Comparison of ENCODE assay signal across 9 cellular contexts in the genomic region with DNA sequence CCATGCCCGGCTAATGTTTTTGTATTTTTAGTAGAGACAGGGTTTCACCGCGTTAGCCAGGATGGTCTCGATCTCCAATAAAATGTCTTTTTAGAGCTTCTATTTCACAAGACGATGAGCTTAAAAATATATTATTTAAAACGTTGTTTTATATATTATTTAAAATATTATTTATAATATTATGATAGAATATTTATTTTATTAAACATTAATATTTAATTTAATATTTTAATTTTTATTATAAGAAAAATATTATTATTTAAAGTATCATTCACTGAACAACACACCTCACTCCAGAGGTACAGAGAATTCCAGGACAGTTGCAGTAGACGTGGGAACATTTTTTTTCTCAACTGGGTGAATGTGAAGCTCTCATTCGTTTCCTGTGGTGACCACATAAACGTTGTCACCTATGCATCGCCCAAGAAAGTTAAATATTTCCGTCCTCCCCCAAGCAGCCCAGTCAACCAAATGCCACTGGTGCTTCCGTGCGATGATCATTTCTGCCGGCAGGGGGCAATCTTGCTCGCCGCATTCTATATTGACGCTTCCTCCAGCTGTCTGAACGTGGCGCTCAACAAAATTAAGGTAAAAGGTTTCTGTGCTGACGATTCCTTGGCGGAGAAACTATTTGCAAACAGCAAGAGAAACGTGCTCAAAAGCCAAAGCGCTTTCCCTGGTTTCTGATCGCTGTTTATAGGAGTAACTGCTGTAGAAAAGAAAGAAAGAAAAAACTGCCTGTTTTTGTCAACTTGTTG. TPM values are rescaled to one million over a fixed set of nuclear protein-coding genes. Genes with fewer than 3 reads are reported as not detected.
DNase-seq lines count a peak whose midpoint lies in the region; ATAC-seq and TF ChIP-seq lines count a peak whose summit lies in the region.
"Had no signal": no experiment of that assay in that cellular context is flagged by ENCODE, and none has a peak within 500 bp of the region (broad histone marks: within the 10 kb centered on the region; RNA-seq: fewer than 3 reads in every experiment).

No MANE protein-coding gene starts in this region.

- POLR2A ChIA-PET in CD8-positive, alpha-beta memory T cell (lab: Charles Lee), result no interaction called here
- POLR2A ChIA-PET in PC-3 (lab: Charles Lee; ENCODE audit: unreplicated experiment), result no interaction called here
- POLR2A ChIA-PET in naive thymus-derived CD8-positive, alpha-beta T cell (lab: Charles Lee), result interaction anchor here (1.1 kb wide), 1 partner anchor 151 kb away, joined by 3 read pairs; no protein-coding TSS in a partner anchor

- CTCF ChIA-PET in CD8-positive, alpha-beta memory T cell (lab: Charles Lee), result interaction anchor here (0.5 to 6.7 kb wide), 22 partner anchors 8 to 419 kb away, joined by 3 to 105 read pairs (median 4); partner anchors contain the start of gene GINS3
- CTCF ChIA-PET in PC-3 (lab: Charles Lee), result interaction anchor here (0.6 to 2.4 kb wide), 8 partner anchors 32 to 164 kb away, joined by 3 to 21 read pairs (median 4); no protein-coding TSS in a partner anchor

- H3K27ac Mint-ChIP-seq in CD8-positive, alpha-beta memory T cell, result no peak overlapping the region
- no peak overlapping the region for H3K27ac Mint-ChIP-seq in naive thymus-derived CD8-positive, alpha-beta T cell
- H3K27ac Mint-ChIP-seq in stimulated activated naive B cell treated with anti-CD40 and anti-IgM and Interleukin-4, amounts not matched to agents 10 μg/mL and 1 μg/mL and 100 μg/mL, for 72 hours, result no peak overlapping the region

- DNase-seq in CD8-positive, alpha-beta memory T cell, result peak; percentile 68 to 84 (median 72)
- peak; percentile 78 for DNase-seq in HT1080 (ENCODE audit: low read depth)
- peak; percentile 87 for DNase-seq in PC-3
- peak; percentile 87 for DNase-seq in activated T-cell treated with anti-CD3 and anti-CD28 coated beads, Interleukin-2, amount 50 U/mL, for 1 hour
- peak; percentile 37 for DNase-seq in fibroblast of gingiva (ENCODE audit: low read depth)
- DNase-seq in naive thymus-derived CD8-positive, alpha-beta T cell, result peak; percentile 65 to 87 (median 79)
- peak; percentile 71 for DNase-seq in stimulated activated naive B cell treated with anti-CD40 and anti-IgM and Interleukin-4, amounts not matched to agents 10 μg/mL and 1 μg/mL and 100 μg/mL, for 72 hours

- no peak overlapping the region for H3K9ac ChIP-seq in PC-3 (ENCODE audit: low read length)

- H3K36me3 ChIP-seq in CD8-positive, alpha-beta memory T cell (ENCODE audit: insufficient read depth, low read length), result no peaks in the 10 kb centered on the region
- H3K36me3 ChIP-seq in PC-3 (ENCODE audit: low read depth, low read length), result no peaks in the 10 kb centered on the region; the same call in 1 of the 2 replicates

- H3K27me3 Mint-ChIP-seq in CD8-positive, alpha-beta memory T cell, result peaks cover 5 to 15% of the 10 kb centered on the region in 2 donors
- H3K27me3 Mint-ChIP-seq in naive thymus-derived CD8-positive, alpha-beta T cell, result peaks cover 0 to 13% (median 5%) of the 10 kb centered on the region in 5 donors
- peaks cover 0 to 15% of the 10 kb centered on the region in 2 donors for H3K27me3 Mint-ChIP-seq in stimulated activated naive B cell treated with anti-CD40 and anti-IgM and Interleukin-4, amounts not matched to agents 10 μg/mL and 1 μg/mL and 100 μg/mL, for 72 hours

- no peaks in the 10 kb centered on the region for H3K9me3 ChIP-seq in CD8-positive, alpha-beta memory T cell (ENCODE audit: low read length)
- H3K9me3 ChIP-seq in PC-3 (ENCODE audit: low read length), result no peaks in the 10 kb centered on the region

- no peaks in the 10 kb centered on the region for H3K9me2 ChIP-seq in PC-3 (replicated peaks; ENCODE audit: low read length)

- no peaks in the 10 kb centered on the region for H3K79me2 ChIP-seq in PC-3 (ENCODE audit: low read length)

- BruUV-seq in PC-3 (replicated peaks; lab: Mats Ljungman, UMichigan), result no TSS peak

- H3K4me1 Mint-ChIP-seq in CD8-positive, alpha-beta memory T cell, result peaks cover 7 to 8% (median 8%) of the 10 kb centered on the region in 3 donors
- peaks cover 0 to 8% (median 6%) of the 10 kb centered on the region in 4 donors for H3K4me1 Mint-ChIP-seq in naive thymus-derived CD8-positive, alpha-beta T cell
- H3K4me1 Mint-ChIP-seq in stimulated activated naive B cell treated with anti-CD40 and anti-IgM and Interleukin-4, amounts not matched to agents 10 μg/mL and 1 μg/mL and 100 μg/mL, for 72 hours, result peaks cover 0 to 7% of the 10 kb centered on the region in 2 donors

- no peaks in the 10 kb centered on the region for H4K20me1 ChIP-seq in PC-3 (ENCODE audit: low read length)

- H2AFZ ChIP-seq in PC-3 (ENCODE audit: low read length), result peak overlapping the region; percentile 95

- H3K27ac ChIP-seq in CD8-positive, alpha-beta memory T cell (ENCODE audit: low read depth, low read length), result no peak overlapping the region
- H3K27ac ChIP-seq in PC-3 (ENCODE audit: low read length), result no peak overlapping the region

- TF ChIP-seq CTCF in PC-3 (conservative IDR thresholded peaks at IDR 0.05; ENCODE audit: low read depth, low read length), result peak; percentile 85

- intact Hi-C loops in PC-3 (cut with micrococcal nuclease), result loop anchor here (1.0 to 10.0 kb wide), 3 partner anchors 151 to 328 kb away; no protein-coding TSS in a partner anchor

- peak overlapping the region; percentile 87 for H3K4me2 ChIP-seq in PC-3 (ENCODE audit: low read length)

- no peak overlapping the region for H3K4me3 ChIP-seq in CD8-positive, alpha-beta memory T cell (ENCODE audit: low read length)
- peak overlapping the region; percentile 61 for H3K4me3 ChIP-seq in PC-3 (ENCODE audit: low read length)

- no peaks in the 10 kb centered on the region for H3K9me3 Mint-ChIP-seq in CD8-positive, alpha-beta memory T cell
- no peaks in the 10 kb centered on the region for H3K9me3 Mint-ChIP-seq in naive thymus-derived CD8-positive, alpha-beta T cell
- no peaks in the 10 kb centered on the region for H3K9me3 Mint-ChIP-seq in stimulated activated naive B cell treated with anti-CD40 and anti-IgM and Interleukin-4, amounts not matched to agents 10 μg/mL and 1 μg/mL and 100 μg/mL, for 72 hours

- H3K36me3 Mint-ChIP-seq in CD8-positive, alpha-beta memory T cell, result no peaks in the 10 kb centered on the region
- no peaks in the 10 kb centered on the region for H3K36me3 Mint-ChIP-seq in naive thymus-derived CD8-positive, alpha-beta T cell
- H3K36me3 Mint-ChIP-seq in stimulated activated naive B cell treated with anti-CD40 and anti-IgM and Interleukin-4, amounts not matched to agents 10 μg/mL and 1 μg/mL and 100 μg/mL, for 72 hours, result no peaks in the 10 kb centered on the region

- H3K4me1 ChIP-seq in CD8-positive, alpha-beta memory T cell (ENCODE audit: insufficient read depth, low read length), result no peaks in the 10 kb centered on the region
- peaks cover 5% of the 10 kb centered on the region for H3K4me1 ChIP-seq in PC-3 (ENCODE audit: insufficient read depth, low read length)

- no peaks in the 10 kb centered on the region for H3F3A ChIP-seq in PC-3 (ENCODE audit: low read length, unreplicated experiment)

- ATAC-seq in GM19455 (IDR thresholded peaks at IDR 0.05; ENCODE audit: unreplicated experiment) (peak; percentile 69), PC-3 (peak; percentile 90)
- ATAC-seq in naive thymus-derived CD8-positive, alpha-beta T cell, result peak; percentile 88 to 97
- ATAC-seq in stimulated activated naive B cell treated with anti-CD40 and anti-IgM and Interleukin-4, amounts not matched to agents 10 μg/mL and 1 μg/mL and 100 μg/mL, for 72 hours (replicated peaks), result peak; percentile 94 to 95

- H3K4me3 Mint-ChIP-seq in CD8-positive, alpha-beta memory T cell, result peak overlapping the region in 3 of 7 donors; percentile 56 to 58 (median 57)
- peak overlapping the region in 9 of 10 donors; percentile 54 to 65 (median 59) for H3K4me3 Mint-ChIP-seq in naive thymus-derived CD8-positive, alpha-beta T cell
- peak overlapping the region in 1 of 2 donors; percentile 63 for H3K4me3 Mint-ChIP-seq in stimulated activated naive B cell treated with anti-CD40 and anti-IgM and Interleukin-4, amounts not matched to agents 10 μg/mL and 1 μg/mL and 100 μg/mL, for 72 hours

- no peaks in the 10 kb centered on the region for H3K27me3 ChIP-seq in CD8-positive, alpha-beta memory T cell (ENCODE audit: insufficient read depth, low read length, poor library complexity, severe bottlenecking)
- no peaks in the 10 kb centered on the region for H3K27me3 ChIP-seq in PC-3 (ENCODE audit: low read length)

RNA-seq across cellular contexts. Expression of gene PRSS54, which starts 41.7 kb away (rescaled TPM):
- total RNA-seq in CD8-positive, alpha-beta memory T cell, result not detected
- polyA plus RNA-seq in CD8-positive, alpha-beta memory T cell, result not detected
- not detected in 2 replicates for total RNA-seq in HT1080 (2014; rRNA removed; shearing (Covaris generic))
- polyA plus RNA-seq in HT1080 (2015; cell fraction: cytosol; rRNA removed), result not detected in 2 replicates
- not detected in 2 replicates for polyA plus RNA-seq in HT1080 (2015; cell fraction: nucleus; rRNA removed)
- total RNA-seq in PC-3 (2014; rRNA removed), result not detected in 2 replicates
- not detected for total RNA-seq in naive thymus-derived CD8-positive, alpha-beta T cell
- not detected for polyA plus RNA-seq in naive thymus-derived CD8-positive, alpha-beta T cell
- polyA plus RNA-seq: esophagus had no signal

RNA-seq across cellular contexts. Expression of gene GINS3, which starts 55.8 kb away (rescaled TPM):
- 10 to 100 TPM; 25.3 to 26.5 TPM for total RNA-seq in CD8-positive, alpha-beta memory T cell
- polyA plus RNA-seq in CD8-positive, alpha-beta memory T cell, result 2.0 TPM
- total RNA-seq in HT1080 (2014; rRNA removed; shearing (Covaris generic)), result 22.9 and 24.0 TPM in 2 replicates
- polyA plus RNA-seq in HT1080 (2015; cell fraction: cytosol; rRNA removed), result 11.9 and 12.4 TPM in 2 replicates
- 13.0 and 13.6 TPM in 2 replicates for polyA plus RNA-seq in HT1080 (2015; cell fraction: nucleus; rRNA removed)
- total RNA-seq in PC-3 (2014; rRNA removed), result 17.5 and 19.6 TPM in 2 replicates
- 1 to 10 TPM; 1.5 to 1.9 TPM for total RNA-seq in naive thymus-derived CD8-positive, alpha-beta T cell
- 1 to 10 TPM; 1.0 to 2.7 (median 2.3) TPM for polyA plus RNA-seq in naive thymus-derived CD8-positive, alpha-beta T cell

Comparison
In these comparisons a context has a peak if more than half of its experiments do, and no peak if none do; other contexts are left out.
1. DNase-seq: peak in every context shown above with its lines; median percentile 87 in PC-3; 87 in activated T-cell treated with anti-CD3 and anti-CD28 coated beads, Interleukin-2, amount 50 U/mL, for 1 hour; 79 in naive thymus-derived CD8-positive, alpha-beta T cell; 78 in HT1080; 72 in CD8-positive, alpha-beta memory T cell; 71 in stimulated activated naive B cell treated with anti-CD40 and anti-IgM and Interleukin-4, amounts not matched to agents 10 μg/mL and 1 μg/mL and 100 μg/mL, for 72 hours; 37 in fibroblast of gingiva.